In the genomic region with DNA sequence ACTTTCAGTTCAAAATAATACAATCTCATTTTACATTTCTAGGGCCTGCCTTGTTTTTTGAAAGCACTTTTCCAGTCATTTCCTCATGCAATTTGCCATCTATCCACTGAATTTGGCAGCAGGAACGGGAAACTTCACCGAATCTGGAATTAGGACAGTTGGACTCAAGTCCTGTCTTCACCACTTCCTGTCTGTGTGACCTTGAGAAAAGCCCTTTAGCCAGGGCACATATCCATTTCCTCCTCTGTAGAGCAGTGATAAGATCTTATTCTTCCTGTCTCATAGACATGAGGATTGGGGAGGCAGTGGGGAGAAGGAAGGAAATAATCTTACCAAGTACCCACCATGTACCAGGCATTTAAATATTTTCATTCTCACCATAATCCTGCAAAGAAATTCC, we compare ENCODE assay signal across 14 cellular contexts. TPM values are rescaled to one million over a fixed set of nuclear protein-coding genes. Genes with fewer than 3 reads are reported as not detected.
DNase-seq lines count a peak whose midpoint lies in the region; ATAC-seq and TF ChIP-seq lines count a peak whose summit lies in the region.
"Had no signal": no experiment of that assay in that cellular context is flagged by ENCODE, and none has a peak within 500 bp of the region (broad histone marks: within the 10 kb centered on the region; RNA-seq: fewer than 3 reads in every experiment).

No MANE protein-coding gene starts in this region.

- peaks cover 0 to 62% (median 12%) of the 10 kb centered on the region in 12 donors for H3K4me1 ChIP-seq in heart left ventricle
- H3K4me1 ChIP-seq in SJCRH30 = peaks cover 31% of the 10 kb centered on the region
- H3K4me1 ChIP-seq in right atrium auricular region = peaks cover 0 to 16% of the 10 kb centered on the region in 2 donors
- peaks cover 7% of the 10 kb centered on the region for H3K4me1 ChIP-seq in suprapubic skin

- H3K9me3 ChIP-seq in heart left ventricle (no peaks in the 10 kb centered on the region), SJCRH30 (replicated peaks) (no peaks in the 10 kb centered on the region), right atrium auricular region (no peaks in the 10 kb centered on the region), suprapubic skin (no peaks in the 10 kb centered on the region)
- H3K9me3 ChIP-seq: pancreas had no signal

- H3K27ac ChIP-seq in heart left ventricle = peak overlapping the region in 10 of 12 donors; percentile 3 to 71 (median 42)
- peak overlapping the region; percentile 53 for H3K27ac ChIP-seq in SJCRH30
- peak overlapping the region; percentile 6 to 60 for H3K27ac ChIP-seq in right atrium auricular region
- peak overlapping the region; percentile 38 for H3K27ac ChIP-seq in suprapubic skin
- H3K27ac ChIP-seq: pancreas had no signal

- intact Hi-C loops in heart left ventricle (cut with DNase I) (loop anchor here in 1 of 10 donors (10.0 kb wide), 1 partner anchor 118 kb away; no protein-coding TSS in a partner anchor), cardiac septum (cut with DNase I) (no loop called here)

- ATAC-seq in heart left ventricle (peak; percentile 55 to 82 (median 70)), HG03095 (IDR thresholded peaks at IDR 0.05; ENCODE audit: unreplicated experiment) (no peak), GM19455 (IDR thresholded peaks at IDR 0.05; ENCODE audit: unreplicated experiment) (no peak)
- ATAC-seq: activated T-cell treated with anti-CD3 and anti-CD28 coated beads, Interleukin-2, amount 50 U/mL, for 4 hours; esophagus mucosa; pancreas had no signal

- H3K36me3 ChIP-seq in heart left ventricle (no peaks in the 10 kb centered on the region), SJCRH30 (no peaks in the 10 kb centered on the region), right atrium auricular region (no peaks in the 10 kb centered on the region), suprapubic skin (no peaks in the 10 kb centered on the region)
- H3K36me3 ChIP-seq: pancreas had no signal

- no peak for TF ChIP-seq EP300 in suprapubic skin (IDR thresholded peaks at IDR 0.05)

- no peak for TF ChIP-seq POLR2A in heart left ventricle (IDR thresholded peaks at IDR 0.05)
- TF ChIP-seq POLR2A in suprapubic skin (IDR thresholded peaks at IDR 0.05) = no peak

- H3K27me3 ChIP-seq in heart left ventricle (no peaks in the 10 kb centered on the region), SJCRH30 (no peaks in the 10 kb centered on the region), right atrium auricular region (no peaks in the 10 kb centered on the region), suprapubic skin (no peaks in the 10 kb centered on the region)
- H3K27me3 ChIP-seq: pancreas had no signal

- TF ChIP-seq CTCF in heart left ventricle (IDR thresholded peaks at IDR 0.05) (no peak), right atrium auricular region (IDR thresholded peaks at IDR 0.05) (no peak), suprapubic skin (IDR thresholded peaks at IDR 0.05) (no peak)

- H3K4me3 ChIP-seq in heart left ventricle (no peak overlapping the region), SJCRH30 (no peak overlapping the region), right atrium auricular region (no peak overlapping the region), suprapubic skin (no peak overlapping the region)
- H3K4me3 ChIP-seq: pancreas had no signal

- 33 to 53% (median 42%) methylated on average over 2 of the region's 2 CpGs for whole genome bisulfite sequencing in heart left ventricle, 4 donors
- WGBS in suprapubic skin = 23% methylated on average over 2 of the region's 2 CpGs

- DNase-seq in heart left ventricle (peak in 1 of 5 donors; percentile 29), cardiac septum (ENCODE audit: low spot score) (no peak), SJCRH30 (peak; percentile 42 to 55), right atrium auricular region (ENCODE audit: low spot score) (no peak), suprapubic skin (ENCODE audit: low spot score in 2 of 2) (no peak), HPDE6-E6E7 (ENCODE audit: extremely low spot score) (no peak)
- DNase-seq: activated CD4-positive, alpha-beta T cell treated with anti-CD3 and anti-CD28 coated beads for 48 hours; activated T-cell treated with anti-CD3 and anti-CD28 coated beads, Interleukin-2, amount 50 U/mL, for 4 hours; hypothalamus; pancreas; stimulated activated CD4-positive, alpha-beta T cell treated with anti-CD3 and anti-CD28 coated beads, Interleukin-15, amount 100 ng/mL, for 24 hours had no signal

RNA-seq across cellular contexts. Expression of gene VAV3, which starts 12.0 kb away (rescaled TPM):
- 1 to 10 TPM; 1.1 to 8.3 (median 2.1) TPM for total RNA-seq in heart left ventricle
- polyA plus RNA-seq in heart left ventricle = under 1 TPM; 0.57 to 0.94 TPM
- total RNA-seq in cardiac septum = 1.9 TPM
- total RNA-seq in SJCRH30 (2014; rRNA removed; shearing (Covaris generic)) = 26.7 and 35.5 TPM in 2 replicates
- total RNA-seq in right atrium auricular region = 1 to 10 TPM; 2.0 to 2.8 TPM
- 100 to 1,000 TPM; 117 to 239 (median 135) TPM for total RNA-seq in suprapubic skin

Comparison
In these comparisons a context has a peak if more than half of its experiments do, and no peak if none do; other contexts are left out.
1. ATAC-seq: peak in heart left ventricle (4 of 4); none in HG03095 (single experiment) and GM19455 (single experiment).
2. DNase-seq: peak in SJCRH30 (2 of 2); none in cardiac septum (single experiment), right atrium auricular region (single experiment), suprapubic skin (0 of 2) and HPDE6-E6E7 (single experiment).
3. Peak in every context shown above with its lines, with median percentiles within 50 percentile points of each other: H3K27ac ChIP-seq.